In the genomic region with DNA sequence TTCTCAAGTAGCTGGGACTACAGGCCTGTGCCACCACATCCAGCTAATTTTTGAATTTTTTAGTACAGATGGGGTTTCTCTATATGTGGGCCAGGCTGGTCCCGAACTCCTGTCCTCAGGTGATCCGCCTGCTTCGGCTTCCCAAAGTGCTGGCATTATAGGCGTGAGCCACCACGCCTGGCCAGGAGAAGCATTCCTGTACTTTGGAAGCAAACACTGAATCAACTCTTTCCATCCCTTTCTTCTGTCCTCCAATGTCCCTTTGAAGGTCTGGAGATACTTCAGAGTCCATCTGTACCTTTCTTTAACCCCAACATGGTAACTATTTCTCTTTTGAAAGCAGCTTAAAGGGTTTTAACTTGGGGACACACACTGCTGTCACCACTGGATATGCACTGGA, we compare ENCODE assay signal across 8 cellular contexts.
"Had no signal": no experiment of that assay in that cellular context is flagged by ENCODE, and none has a peak within 500 bp of the region (broad histone marks: within the 10 kb centered on the region; RNA-seq: fewer than 3 reads in every experiment).

No MANE protein-coding gene starts in this region.

- H3K4me3 ChIP-seq: GM23338, HAP-1 had no signal

- H3K4me3 Mint-ChIP-seq: GM23338, HFFc6 had no signal

- H3K4me1 Mint-ChIP-seq: GM23338 had no signal

- H3K4me2 ChIP-seq: GM23338 had no signal

- H3K4me1 ChIP-seq: HAP-1 had no signal

- H3K27ac ChIP-seq: HL-60 had no signal

- H3K9me3 ChIP-seq: HAP-1 had no signal

- H2AFZ ChIP-seq: GM23338 had no signal

- H3K36me3 ChIP-seq: HAP-1 had no signal

- DNase-seq: H7, HFFc6, KBM-7 had no signal

- H3K27ac Mint-ChIP-seq: GM23338, HFFc6, IgD-negative memory B cell had no signal

- H3K27me3 Mint-ChIP-seq: IgD-negative memory B cell had no signal

- ATAC-seq: GM23338, HCT116 had no signal
